2 cellular contexts compared by ENCODE assay signal in genomic region chr5:138021771-138022170, GRCh38.
TF ChIP-seq lines count a peak whose summit lies in the region.

No MANE protein-coding gene starts in this region.

TF ChIP-seq in GM23338, 12 proteins besides CTCF, POLR2A, EP300 and RAD21:
- TF ChIP-seq JUNB (IDR thresholded peaks at IDR 0.05; ENCODE audit: unreplicated experiment) (no peak), ETS1 (IDR thresholded peaks at IDR 0.05) (no peak), ZNF114 (CRISPR knock-in tag; IDR thresholded peaks at IDR 0.05) (no peak), POLR2AphosphoS5 (IDR thresholded peaks at IDR 0.05; ENCODE audit: low read depth) (no peak), REST (IDR thresholded peaks at IDR 0.05; ENCODE audit: unreplicated experiment) (no peak), STAT1 (IDR thresholded peaks at IDR 0.05; ENCODE audit: unreplicated experiment) (no peak), ZNF462 (CRISPR knock-in tag; IDR thresholded peaks at IDR 0.05) (no peak), EZH2 (IDR thresholded peaks at IDR 0.05; ENCODE audit: low read depth, unreplicated experiment) (no peak)

TF ChIP-seq in WTC11, 78 proteins besides CTCF, POLR2A, EP300 and RAD21:
- no peak for TF ChIP-seq ATF2 (CRISPR knock-in tag; IDR thresholded peaks at IDR 0.05; ENCODE audit: borderline replicate concordance, low read depth)
- TF ChIP-seq ZNF121 (CRISPR knock-in tag; IDR thresholded peaks at IDR 0.05): peak; percentile 81
- TF ChIP-seq ZNF671 (CRISPR knock-in tag; IDR thresholded peaks at IDR 0.05): no peak
- TF ChIP-seq TCF7 (CRISPR knock-in tag; IDR thresholded peaks at IDR 0.05; ENCODE audit: low read depth): no peak
- no peak for TF ChIP-seq EMX1 (CRISPR knock-in tag; IDR thresholded peaks at IDR 0.05)
TF ChIP-seq in WTC11: peak in this region for 1.
